ENCODE assay signal across 8 cellular contexts in the genomic region with DNA sequence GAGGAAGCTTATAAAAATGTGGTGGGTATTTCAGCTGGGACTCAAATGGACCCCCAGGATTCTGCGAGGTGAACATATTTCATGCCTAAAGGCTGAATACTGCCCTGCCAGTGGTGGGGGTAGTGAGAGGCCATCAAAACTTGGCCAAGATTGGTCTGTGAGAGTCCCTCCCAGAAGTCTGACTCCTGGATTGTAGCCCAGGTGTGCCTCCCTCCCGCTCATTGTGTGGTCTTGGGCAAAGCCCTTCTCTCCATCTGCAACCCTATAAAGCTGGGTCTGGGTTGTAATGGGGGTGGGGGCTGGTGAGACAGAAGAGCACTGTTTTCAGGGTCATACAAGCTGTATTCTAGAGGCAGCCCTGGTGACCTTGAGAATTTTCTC. TPM values are rescaled to one million over a fixed set of nuclear protein-coding genes. Genes with fewer than 3 reads are reported as not detected.
DNase-seq lines count a peak whose midpoint lies in the region; ATAC-seq lines count a peak whose summit lies in the region.

No MANE protein-coding gene starts in this region.

- intact Hi-C loops in activated CD4-positive, alpha-beta T cell treated with anti-CD3 and anti-CD28 coated beads, Interleukin-2, amount 10 ng/mL, durations not matched to agents 24 days and 14 days (cut with micrococcal nuclease) = no loop called here
- intact Hi-C loops in activated T-helper 2 cell treated with anti-CD3 and anti-CD28 coated beads, Interferon-gamma antibody, Interleukin-2, Interleukin-4, amounts not matched to agents 10 μg/mL and 5 μg/mL and 100 μg/mL, durations not matched to agents 14 hours and 24 hours and 36 hours (cut with micrococcal nuclease) = loop anchor here (10.0 kb wide), 2 partner anchors 920 to 1980 kb away; no protein-coding TSS in a partner anchor

- no peak for DNase-seq in activated CD4-positive, alpha-beta T cell treated with anti-CD3 and anti-CD28 coated beads, Interleukin-2, amount 10 ng/mL, durations not matched to agents 24 days and 14 days
- no peak for DNase-seq in activated CD4-positive, alpha-beta T cell treated with anti-CD3 and anti-CD28 coated beads, Interleukin-2, amount 50 U/mL, for 1 hour
- DNase-seq in activated T-helper 2 cell treated with anti-CD3 and anti-CD28 coated beads, Interferon-gamma antibody, Interleukin-2, Interleukin-4, amounts not matched to agents 10 μg/mL and 5 μg/mL and 100 μg/mL, durations not matched to agents 14 hours and 24 hours and 36 hours (ENCODE audit: low spot score) = no peak
- DNase-seq in mucosa of gallbladder (ENCODE audit: low spot score) (no peak), dedifferentiated amniotic fluid mesenchymal stem cell (ENCODE audit: extremely low spot score) (no peak)

- H3K27me3 ChIP-seq in iPS-18a (ENCODE audit: control insufficient read depth, insufficient read depth, low read length) (peaks cover 30% of the 10 kb centered on the region), subcutaneous abdominal adipose tissue (ENCODE audit: control insufficient read depth in 5 of 5, insufficient read depth in 4 of 5, low read length in 5 of 5) (no peaks in the 10 kb centered on the region)

- peaks cover 34% of the 10 kb centered on the region for H3K36me3 Mint-ChIP-seq in activated CD4-positive, alpha-beta T cell treated with anti-CD3 and anti-CD28 coated beads, Interleukin-2, amount 10 ng/mL, durations not matched to agents 24 days and 14 days (ENCODE audit: low read depth)
- H3K36me3 Mint-ChIP-seq in activated T-helper 2 cell treated with anti-CD3 and anti-CD28 coated beads, Interferon-gamma antibody, Interleukin-2, Interleukin-4, amounts not matched to agents 10 μg/mL and 5 μg/mL and 100 μg/mL, durations not matched to agents 14 hours and 24 hours and 36 hours (ENCODE audit: low read depth) = peaks cover 40% of the 10 kb centered on the region

- H3K27ac Mint-ChIP-seq in activated CD4-positive, alpha-beta T cell treated with anti-CD3 and anti-CD28 coated beads, Interleukin-2, amount 10 ng/mL, durations not matched to agents 24 days and 14 days = peak overlapping the region; percentile 83
- H3K27ac Mint-ChIP-seq in activated T-helper 2 cell treated with anti-CD3 and anti-CD28 coated beads, Interferon-gamma antibody, Interleukin-2, Interleukin-4, amounts not matched to agents 10 μg/mL and 5 μg/mL and 100 μg/mL, durations not matched to agents 14 hours and 24 hours and 36 hours = peak overlapping the region; percentile 82

- ATAC-seq in HG03108 (IDR thresholded peaks at IDR 0.05; ENCODE audit: unreplicated experiment) = no peak

- peaks cover 10% of the 10 kb centered on the region for H3K9me3 Mint-ChIP-seq in activated CD4-positive, alpha-beta T cell treated with anti-CD3 and anti-CD28 coated beads, Interleukin-2, amount 10 ng/mL, durations not matched to agents 24 days and 14 days
- no peaks in the 10 kb centered on the region for H3K9me3 Mint-ChIP-seq in activated T-helper 2 cell treated with anti-CD3 and anti-CD28 coated beads, Interferon-gamma antibody, Interleukin-2, Interleukin-4, amounts not matched to agents 10 μg/mL and 5 μg/mL and 100 μg/mL, durations not matched to agents 14 hours and 24 hours and 36 hours

- H3K36me3 ChIP-seq in iPS-18a (ENCODE audit: control insufficient read depth, low read depth, low read length) = no peaks in the 10 kb centered on the region
- peaks cover 0 to 6% (median 3%) of the 10 kb centered on the region in 5 donors for H3K36me3 ChIP-seq in subcutaneous abdominal adipose tissue (ENCODE audit: control insufficient read depth in 5 of 5, insufficient read depth in 5 of 5, low read length in 5 of 5)

- peak overlapping the region; percentile 87 for H3K4me3 Mint-ChIP-seq in activated CD4-positive, alpha-beta T cell treated with anti-CD3 and anti-CD28 coated beads, Interleukin-2, amount 10 ng/mL, durations not matched to agents 24 days and 14 days
- peak overlapping the region; percentile 84 for H3K4me3 Mint-ChIP-seq in activated T-helper 2 cell treated with anti-CD3 and anti-CD28 coated beads, Interferon-gamma antibody, Interleukin-2, Interleukin-4, amounts not matched to agents 10 μg/mL and 5 μg/mL and 100 μg/mL, durations not matched to agents 14 hours and 24 hours and 36 hours (ENCODE audit: low read depth)

- H3K9ac ChIP-seq in iPS-18a (ENCODE audit: low read length) = peak overlapping the region; percentile 54
- peak overlapping the region; percentile 74 to 88 (median 84) for H3K9ac ChIP-seq in subcutaneous abdominal adipose tissue (ENCODE audit: low read length in 5 of 5)

- H3K4me3 ChIP-seq in iPS-18a (ENCODE audit: low read length) (peak overlapping the region; percentile 56), subcutaneous abdominal adipose tissue (ENCODE audit: low read depth in 1 of 5, low read length in 5 of 5) (peak overlapping the region; percentile 82 to 91 (median 85))

- no peaks in the 10 kb centered on the region for H3K9me3 ChIP-seq in iPS-18a (ENCODE audit: control insufficient read depth, low read depth, low read length)
- H3K9me3 ChIP-seq in subcutaneous abdominal adipose tissue (ENCODE audit: control insufficient read depth in 5 of 5, low read length in 5 of 5) = no peaks in the 10 kb centered on the region

- H3K27me3 Mint-ChIP-seq in activated CD4-positive, alpha-beta T cell treated with anti-CD3 and anti-CD28 coated beads, Interleukin-2, amount 10 ng/mL, durations not matched to agents 24 days and 14 days = no peaks in the 10 kb centered on the region
- H3K27me3 Mint-ChIP-seq in activated T-helper 2 cell treated with anti-CD3 and anti-CD28 coated beads, Interferon-gamma antibody, Interleukin-2, Interleukin-4, amounts not matched to agents 10 μg/mL and 5 μg/mL and 100 μg/mL, durations not matched to agents 14 hours and 24 hours and 36 hours (ENCODE audit: low read depth) = no peaks in the 10 kb centered on the region

- peaks cover 61% of the 10 kb centered on the region for H3K4me1 Mint-ChIP-seq in activated CD4-positive, alpha-beta T cell treated with anti-CD3 and anti-CD28 coated beads, Interleukin-2, amount 10 ng/mL, durations not matched to agents 24 days and 14 days
- H3K4me1 Mint-ChIP-seq in activated T-helper 2 cell treated with anti-CD3 and anti-CD28 coated beads, Interferon-gamma antibody, Interleukin-2, Interleukin-4, amounts not matched to agents 10 μg/mL and 5 μg/mL and 100 μg/mL, durations not matched to agents 14 hours and 24 hours and 36 hours (ENCODE audit: low read depth) = peaks cover 64% of the 10 kb centered on the region

- H3K27ac ChIP-seq in iPS-18a (ENCODE audit: low read length) = no peak overlapping the region
- H3K27ac ChIP-seq in subcutaneous abdominal adipose tissue (ENCODE audit: low read depth, low read length) = peak overlapping the region; percentile 54

- H3K4me1 ChIP-seq in iPS-18a (ENCODE audit: control insufficient read depth, low read depth, low read length) (peaks cover 3% of the 10 kb centered on the region), subcutaneous abdominal adipose tissue (ENCODE audit: control insufficient read depth in 5 of 5, insufficient read depth in 5 of 5, low read length in 5 of 5) (peaks cover 4 to 37% (median 26%) of the 10 kb centered on the region in 5 donors)

RNA-seq across cellular contexts. Expression of a gene that starts 0.9 kb away (rescaled TPM):
- total RNA-seq in activated CD4-positive, alpha-beta T cell treated with anti-CD3 and anti-CD28 coated beads, Interleukin-2, amount 10 ng/mL, durations not matched to agents 24 days and 14 days = 48.3 and 53.9 TPM in 2 replicates
- 62.7 and 63.5 TPM in 2 replicates for total RNA-seq in activated T-helper 2 cell treated with anti-CD3 and anti-CD28 coated beads, Interferon-gamma antibody, Interleukin-2, Interleukin-4, amounts not matched to agents 10 μg/mL and 5 μg/mL and 100 μg/mL, durations not matched to agents 14 hours and 24 hours and 36 hours
- total RNA-seq in mucosa of gallbladder = 90.6 TPM

RNA-seq across cellular contexts. Expression of a gene that starts 23.1 kb away (rescaled TPM):
- total RNA-seq in activated CD4-positive, alpha-beta T cell treated with anti-CD3 and anti-CD28 coated beads, Interleukin-2, amount 10 ng/mL, durations not matched to agents 24 days and 14 days = 48.7 and 50.5 TPM in 2 replicates
- total RNA-seq in activated T-helper 2 cell treated with anti-CD3 and anti-CD28 coated beads, Interferon-gamma antibody, Interleukin-2, Interleukin-4, amounts not matched to agents 10 μg/mL and 5 μg/mL and 100 μg/mL, durations not matched to agents 14 hours and 24 hours and 36 hours = 38.3 and 39.2 TPM in 2 replicates
- 9.8 TPM for total RNA-seq in mucosa of gallbladder
